ENCODE assay signal across 1 cellular context in genomic region chr3:13894096-13894811, GRCh38.
TF ChIP-seq lines count a peak whose summit lies in the region.

No MANE protein-coding gene starts in this region.

TF ChIP-seq in IMR-90, 13 proteins besides CTCF, POLR2A, EP300 and RAD21 (continued from another document):
- TF ChIP-seq, protein P1, sequence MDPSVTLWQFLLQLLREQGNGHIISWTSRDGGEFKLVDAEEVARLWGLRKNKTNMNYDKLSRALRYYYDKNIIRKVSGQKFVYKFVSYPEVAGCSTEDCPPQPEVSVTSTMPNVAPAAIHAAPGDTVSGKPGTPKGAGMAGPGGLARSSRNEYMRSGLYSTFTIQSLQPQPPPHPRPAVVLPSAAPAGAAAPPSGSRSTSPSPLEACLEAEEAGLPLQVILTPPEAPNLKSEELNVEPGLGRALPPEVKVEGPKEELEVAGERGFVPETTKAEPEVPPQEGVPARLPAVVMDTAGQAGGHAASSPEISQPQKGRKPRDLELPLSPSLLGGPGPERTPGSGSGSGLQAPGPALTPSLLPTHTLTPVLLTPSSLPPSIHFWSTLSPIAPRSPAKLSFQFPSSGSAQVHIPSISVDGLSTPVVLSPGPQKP (IDR thresholded peaks at IDR 0.05; ENCODE audit: borderline replicate concordance, low read depth, low read length): no peak
- TF ChIP-seq FOS (IDR thresholded peaks at IDR 0.05; ENCODE audit: low read depth, low read length) (no peak), NFE2L2 (IDR thresholded peaks at IDR 0.05; ENCODE audit: low read depth, low read length) (no peak), RFX5 (IDR thresholded peaks at IDR 0.05; ENCODE audit: low read depth, low read length) (no peak), MAZ (IDR thresholded peaks at IDR 0.05; ENCODE audit: borderline replicate concordance, low read depth, low read length) (no peak), BHLHE40 (IDR thresholded peaks at IDR 0.05; ENCODE audit: low read depth, low read length) (no peak), CHD1 (IDR thresholded peaks at IDR 0.05; ENCODE audit: low read depth, low read length) (no peak), SMC3 (IDR thresholded peaks at IDR 0.05; ENCODE audit: low read depth, low read length) (no peak), RCOR1 (IDR thresholded peaks at IDR 0.05; ENCODE audit: insufficient replicate concordance, low read length) (no peak), MXI1 (IDR thresholded peaks at IDR 0.05; ENCODE audit: borderline replicate concordance, low read depth, low read length) (no peak), CEBPB (IDR thresholded peaks at IDR 0.05; ENCODE audit: low read depth, low read length) (no peak)
